9 cellular contexts compared by ENCODE assay signal in genomic region chr2:20665261-20666113, GRCh38. TPM values are rescaled to one million over a fixed set of nuclear protein-coding genes. Genes with fewer than 3 reads are reported as not detected.
DNase-seq lines count a peak whose midpoint lies in the region; ATAC-seq and TF ChIP-seq lines count a peak whose summit lies in the region.
"Had no signal": no experiment of that assay in that cellular context is flagged by ENCODE, and none has a peak within 500 bp of the region (broad histone marks: within the 10 kb centered on the region; RNA-seq: fewer than 3 reads in every experiment).

No MANE protein-coding gene starts in this region.

- H3K79me2 ChIP-seq in DOHH2 (ENCODE audit: control insufficient read depth, low read length) (no peaks in the 10 kb centered on the region), MM.1S (ENCODE audit: low read length) (no peaks in the 10 kb centered on the region)

- DNase-seq in MM.1S (no peak), glutamatergic neuron (no peak), psoas muscle (no peak), cortex of kidney (lab: John Stamatoyannopoulos, UW) (no peak), erythroblast (lab: John Stamatoyannopoulos, UW) (no peak), kidney glomerular epithelial cell (lab: John Stamatoyannopoulos, UW) (no peak)

- no peaks in the 10 kb centered on the region for H4K20me1 ChIP-seq in DOHH2 (ENCODE audit: control insufficient read depth, insufficient read depth, low read depth, low read length)
- H4K20me1 ChIP-seq in MM.1S (ENCODE audit: insufficient read depth, low read length), result no peaks in the 10 kb centered on the region

- WGBS in psoas muscle, 3 donors, result 3 to 4% (median 3%) methylated on average over 55 to 56 of the region's 56 CpGs

- ATAC-seq in psoas muscle (peak in 1 of 4 donors; percentile 11), HG02884 (IDR thresholded peaks at IDR 0.05; ENCODE audit: unreplicated experiment) (no peak)

- H3K9me2 ChIP-seq in DOHH2 (replicated peaks; ENCODE audit: control insufficient read depth, low read length) (no peaks in the 10 kb centered on the region), MM.1S (replicated peaks; ENCODE audit: insufficient read depth, low read length) (no peaks in the 10 kb centered on the region)

- H3F3A ChIP-seq in DOHH2 (ENCODE audit: control insufficient read depth, insufficient read depth), result no peaks in the 10 kb centered on the region
- H3F3A ChIP-seq in MM.1S (ENCODE audit: insufficient read depth, low read length), result no peaks in the 10 kb centered on the region

- H3K27ac ChIP-seq in DOHH2 (ENCODE audit: low read depth, low read length), result no peak overlapping the region
- no peak overlapping the region for H3K27ac ChIP-seq in MM.1S (ENCODE audit: low read length)
- H3K27ac ChIP-seq in psoas muscle, result no peak overlapping the region
- H3K27ac ChIP-seq: HL-60 had no signal

- H3K9me3 ChIP-seq in DOHH2 (ENCODE audit: control insufficient read depth, insufficient read depth, low read length), result no peaks in the 10 kb centered on the region
- no peaks in the 10 kb centered on the region for H3K9me3 ChIP-seq in MM.1S (replicated peaks; ENCODE audit: insufficient read depth, low read length)
- no peaks in the 10 kb centered on the region for H3K9me3 ChIP-seq in psoas muscle

- H3K27me3 ChIP-seq in DOHH2 (ENCODE audit: control insufficient read depth, low read length) (peaks cover 85% of the 10 kb centered on the region), MM.1S (replicated peaks; ENCODE audit: insufficient read depth, low read length) (peaks cover 43% of the 10 kb centered on the region), psoas muscle (ENCODE audit: insufficient read depth in 3 of 3, low read length in 2 of 3) (peaks cover 3 to 86% (median 40%) of the 10 kb centered on the region in 3 donors)

- peaks cover 23% of the 10 kb centered on the region for H3K27me3 Mint-ChIP-seq in glutamatergic neuron (ENCODE audit: unreplicated experiment)

- intact Hi-C loops in psoas muscle (cut with DNase I), result loop anchor here in 1 of 2 donors (10.0 kb wide), 1 partner anchor 379 kb away; the partner anchor contains the start of gene APOB

- no peak overlapping the region for H3K27ac Mint-ChIP-seq in glutamatergic neuron (ENCODE audit: unreplicated experiment)

- H3K36me3 Mint-ChIP-seq in glutamatergic neuron (ENCODE audit: unreplicated experiment), result no peaks in the 10 kb centered on the region

- peaks cover 8% of the 10 kb centered on the region for H3K9me3 Mint-ChIP-seq in glutamatergic neuron (ENCODE audit: unreplicated experiment)

- no peak overlapping the region for H3K9ac ChIP-seq in MM.1S (ENCODE audit: low read length)

- peak overlapping the region; percentile 74 for H3K4me2 ChIP-seq in DOHH2 (ENCODE audit: low read length)
- H3K4me2 ChIP-seq in MM.1S (ENCODE audit: low read depth, low read length), result peak overlapping the region; percentile 96

- peak overlapping the region; percentile 89 for H2AFZ ChIP-seq in MM.1S (ENCODE audit: low read length)

- H3K36me3 ChIP-seq in DOHH2 (ENCODE audit: control insufficient read depth, low read length) (no peaks in the 10 kb centered on the region), MM.1S (replicated peaks; ENCODE audit: insufficient read depth, low read length) (no peaks in the 10 kb centered on the region), psoas muscle (ENCODE audit: insufficient read depth in 1 of 2, low read depth in 1 of 2) (no peaks in the 10 kb centered on the region)

- H3K4me3 ChIP-seq in DOHH2 (ENCODE audit: low read length) (peak overlapping the region; percentile 65), MM.1S (ENCODE audit: low read length) (peak overlapping the region; percentile 58), psoas muscle (peak overlapping the region; percentile 59)

- H3K4me3 Mint-ChIP-seq in glutamatergic neuron (ENCODE audit: unreplicated experiment), result peak overlapping the region; percentile 61

- TF ChIP-seq CTCF in DOHH2 (IDR thresholded peaks at IDR 0.05; ENCODE audit: low read depth, low read length, poor library complexity, severe bottlenecking) (no peak), MM.1S (IDR thresholded peaks at IDR 0.05; ENCODE audit: low read length) (no peak), glutamatergic neuron (IDR thresholded peaks at IDR 0.05; ENCODE audit: partially characterized antibody, unreplicated experiment) (no peak), psoas muscle (IDR thresholded peaks at IDR 0.05) (no peak)

- peaks cover 3% of the 10 kb centered on the region for H3K4me1 Mint-ChIP-seq in glutamatergic neuron (ENCODE audit: low read depth, unreplicated experiment)

- TF ChIP-seq POLR2A in erythroblast (IDR thresholded peaks at IDR 0.05; ENCODE audit: low read length), result no peak

- peaks cover 15% of the 10 kb centered on the region for H3K4me1 ChIP-seq in DOHH2 (ENCODE audit: control insufficient read depth, low read length)
- H3K4me1 ChIP-seq in MM.1S (ENCODE audit: low read length), result 0 out of 2 replicates have a peak, but pooled peaks cover 4% of the 10 kb centered on the region
- H3K4me1 ChIP-seq in psoas muscle, result peaks cover 4% of the 10 kb centered on the region

RNA-seq across cellular contexts. Expression of gene GDF7, which starts 1.5 kb away (rescaled TPM):
- total RNA-seq in glutamatergic neuron (ENCODE audit: unreplicated experiment) (not detected), psoas muscle (under 1 TPM; 0.04 to 0.94 (median 0.17) TPM)
- polyA plus RNA-seq in psoas muscle, result under 1 TPM; 0.03 to 0.04 (median 0.04) TPM

RNA-seq across cellular contexts. Expression of gene HS1BP3, which starts 14.6 kb away (rescaled TPM):
- total RNA-seq in glutamatergic neuron (ENCODE audit: unreplicated experiment) (23.8 TPM), psoas muscle (10 to 100 TPM in 3 of 4 donors, 1 to 10 TPM in 1; 9.2 to 12.1 (median 11.4) TPM)
- 10 to 100 TPM; 12.6 to 20.6 (median 13.2) TPM for polyA plus RNA-seq in psoas muscle
